Comparison of ENCODE assay signal across 11 cellular contexts in genomic region chr1:51548986-51549619, GRCh38. TPM values are rescaled to one million over a fixed set of nuclear protein-coding genes. Genes with fewer than 3 reads are reported as not detected.
DNase-seq lines count a peak whose midpoint lies in the region; ATAC-seq and TF ChIP-seq lines count a peak whose summit lies in the region.
"Had no signal": no experiment of that assay in that cellular context is flagged by ENCODE, and none has a peak within 500 bp of the region (broad histone marks: within the 10 kb centered on the region; RNA-seq: fewer than 3 reads in every experiment).

No MANE protein-coding gene starts in this region.

- intact Hi-C loops in heart left ventricle (cut with DNase I) = no loop called here

- WGBS in heart left ventricle, 4 donors = 72 to 81% (median 75%) methylated on average over 3 of the region's 3 CpGs

- H3K4me1 ChIP-seq in heart left ventricle = peaks cover 0 to 19% (median 0%) of the 10 kb centered on the region in 12 donors

- ATAC-seq in heart left ventricle (peak in 3 of 4 donors; percentile 65 to 78 (median 66)), HG03175 (IDR thresholded peaks at IDR 0.05; ENCODE audit: unreplicated experiment) (no peak), GM19035 (IDR thresholded peaks at IDR 0.05; ENCODE audit: unreplicated experiment) (no peak)

- no peak for TF ChIP-seq CTCF in AG10803 (conservative IDR thresholded peaks at IDR 0.05; ENCODE audit: low read length)
- TF ChIP-seq CTCF in GM12865 (IDR thresholded peaks at IDR 0.05; ENCODE audit: insufficient read depth, low read depth, low read length, missing control alignments) = no peak
- no peak for TF ChIP-seq CTCF in heart left ventricle (IDR thresholded peaks at IDR 0.05)

- TF ChIP-seq POLR2A in heart left ventricle (IDR thresholded peaks at IDR 0.05) = no peak

- no peaks in the 10 kb centered on the region for H3K36me3 ChIP-seq in heart left ventricle
- H3K36me3 ChIP-seq: upper lobe of left lung had no signal

- DNase-seq in AG10803 (ENCODE audit: low read depth) (peak; percentile 58), GM12865 (ENCODE audit: low read depth) (peak; percentile 31), SKM-1 (lab: John Stamatoyannopoulos, UW; ENCODE audit: unreplicated experiment) (peak; percentile 47), heart left ventricle (no peak)
- no peak for DNase-seq in stimulated activated CD4-positive, alpha-beta T cell treated with anti-CD3 and anti-CD28 coated beads, Interleukin-4, amount 100 ng/mL, for 24 hours
- DNase-seq in activated effector memory CD4-positive, alpha-beta T cell treated with anti-CD3 and anti-CD28 coated beads, Interleukin-2, amount 50 U/mL, for 16 hours = no peak
- DNase-seq: effector CD8-positive, alpha-beta T cell; SW 1271; upper lobe of left lung had no signal

- H3K4me3 ChIP-seq in AG10803 (ENCODE audit: low read length) = no peak overlapping the region
- no peak overlapping the region for H3K4me3 ChIP-seq in GM12865 (ENCODE audit: low read depth, low read length)
- H3K4me3 ChIP-seq in heart left ventricle = no peak overlapping the region
- H3K4me3 ChIP-seq: upper lobe of left lung had no signal

- H3K27ac ChIP-seq in heart left ventricle = peak overlapping the region in 2 of 12 donors; percentile 35 to 88

- H3K27me3 ChIP-seq in heart left ventricle = no peaks in the 10 kb centered on the region
- H3K27me3 ChIP-seq: upper lobe of left lung had no signal

- no peaks in the 10 kb centered on the region for H3K9me3 ChIP-seq in heart left ventricle
- H3K9me3 ChIP-seq: upper lobe of left lung had no signal

RNA-seq across cellular contexts. Expression of gene EPS15, which starts 30.0 kb away (rescaled TPM):
- 10 to 100 TPM; 48.4 to 80.6 (median 72.8) TPM for total RNA-seq in heart left ventricle
- 10 to 100 TPM; 19.9 to 21.8 TPM for polyA plus RNA-seq in heart left ventricle

Comparison
In these comparisons a context has a peak if more than half of its experiments do, and no peak if none do; other contexts are left out.
1. DNase-seq: peak in AG10803 (single experiment), GM12865 (single experiment) and SKM-1 (single experiment); none in heart left ventricle (0 of 5), stimulated activated CD4-positive, alpha-beta T cell treated with anti-CD3 and anti-CD28 coated beads, Interleukin-4, amount 100 ng/mL, for 24 hours (single experiment) and activated effector memory CD4-positive, alpha-beta T cell treated with anti-CD3 and anti-CD28 coated beads, Interleukin-2, amount 50 U/mL, for 16 hours (single experiment).
2. ATAC-seq: peak in heart left ventricle (3 of 4); none in HG03175 (single experiment) and GM19035 (single experiment).